ENCODE assay signal across 14 cellular contexts in genomic region chr5:73692166-73692640, GRCh38.
DNase-seq lines count a peak whose midpoint lies in the region; ATAC-seq and TF ChIP-seq lines count a peak whose summit lies in the region.
"Had no signal": no experiment of that assay in that cellular context is flagged by ENCODE, and none has a peak within 500 bp of the region (broad histone marks: within the 10 kb centered on the region; RNA-seq: fewer than 3 reads in every experiment).

No MANE protein-coding gene starts in this region.

- H3K9me3 Mint-ChIP-seq in activated T-cell treated with anti-CD3 and anti-CD28 coated beads, Interleukin-2, amount 50 U/mL, for 24 hours = no peaks in the 10 kb centered on the region
- no peaks in the 10 kb centered on the region for H3K9me3 Mint-ChIP-seq in T-helper 2 cell treated with Interferon-gamma antibody and Interleukin-4, amounts not matched to agents 5 μg/mL and 100 μg/mL, for 36 hours
- H3K9me3 Mint-ChIP-seq: activated naive CD8-positive, alpha-beta T cell treated with anti-CD3 and anti-CD28 coated beads, Interleukin-2, amount 10 ng/mL, durations not matched to agents 7 days and 5 days had no signal

- POLR2A ChIA-PET in RWPE1 (lab: Yijun Ruan, JAX; ENCODE audit: low non-redundant PET) = no interaction called here

- H3K4me1 ChIP-seq in ACC112 (ENCODE audit: control insufficient read depth, insufficient read depth, low read length, unreplicated experiment) = peaks cover 48% of the 10 kb centered on the region
- H3K4me1 ChIP-seq: HAP-1, SJCRH30 had no signal

- H3K4me1 Mint-ChIP-seq in activated T-cell treated with anti-CD3 and anti-CD28 coated beads, Interleukin-2, amount 50 U/mL, for 24 hours (ENCODE audit: low read depth) = peaks cover 28% of the 10 kb centered on the region
- peaks cover 7% of the 10 kb centered on the region for H3K4me1 Mint-ChIP-seq in T-helper 2 cell treated with Interferon-gamma antibody and Interleukin-4, amounts not matched to agents 5 μg/mL and 100 μg/mL, for 36 hours (ENCODE audit: low read depth)

- no peak overlapping the region for H3K27ac Mint-ChIP-seq in activated T-cell treated with anti-CD3 and anti-CD28 coated beads, Interleukin-2, amount 50 U/mL, for 24 hours
- H3K27ac Mint-ChIP-seq in T-helper 2 cell treated with Interferon-gamma antibody and Interleukin-4, amounts not matched to agents 5 μg/mL and 100 μg/mL, for 36 hours = no peak overlapping the region
- H3K27ac Mint-ChIP-seq: activated naive CD8-positive, alpha-beta T cell treated with anti-CD3 and anti-CD28 coated beads, Interleukin-2, amount 10 ng/mL, durations not matched to agents 7 days and 5 days had no signal

- peaks cover 29% of the 10 kb centered on the region for H3K79me2 ChIP-seq in ACC112 (ENCODE audit: control insufficient read depth, insufficient read depth, low read length, unreplicated experiment)

- H3K4me3 Mint-ChIP-seq in activated T-cell treated with anti-CD3 and anti-CD28 coated beads, Interleukin-2, amount 50 U/mL, for 24 hours = no peak overlapping the region
- H3K4me3 Mint-ChIP-seq in T-helper 2 cell treated with Interferon-gamma antibody and Interleukin-4, amounts not matched to agents 5 μg/mL and 100 μg/mL, for 36 hours = no peak overlapping the region
- H3K4me3 Mint-ChIP-seq: activated naive CD8-positive, alpha-beta T cell treated with anti-CD3 and anti-CD28 coated beads, Interleukin-2, amount 10 ng/mL, durations not matched to agents 7 days and 5 days had no signal

- DNase-seq in RWPE1 (ENCODE audit: low spot score) (peak; percentile 77), fibroblast of the aortic adventitia (ENCODE audit: low read depth) (peak; percentile 71), iPS-NIHi7 (ENCODE audit: extremely low spot score) (no peak)
- DNase-seq in stimulated activated naive CD4-positive, alpha-beta T cell treated with Interleukin-2 at 50 U/mL for 16 hours (lab: John Stamatoyannopoulos, UW) = no peak
- no peak for DNase-seq in activated T-cell treated with anti-CD3 and anti-CD28 coated beads, Interleukin-2, amount 50 U/mL, for 24 hours
- no peak for DNase-seq in T-helper 2 cell treated with Interferon-gamma antibody and Interleukin-4, amounts not matched to agents 5 μg/mL and 100 μg/mL, for 36 hours (ENCODE audit: low spot score)
- DNase-seq: activated naive CD8-positive, alpha-beta T cell treated with anti-CD3 and anti-CD28 coated beads, Interleukin-2, amount 10 ng/mL, durations not matched to agents 7 days and 5 days; NCI-H2081; stimulated activated naive CD8-positive, alpha-beta T cell treated with anti-CD3 and anti-CD28 coated beads, Interleukin-15, Interleukin-2, amounts not matched to agents 100 U/mL and 50 U/mL, for 24 hours had no signal

- H3K27ac ChIP-seq in ACC112 (ENCODE audit: low read depth, low read length) (peak overlapping the region; percentile 73), RWPE1 (peak overlapping the region; percentile 56)
- H3K27ac ChIP-seq: C4-2B, SJCRH30 had no signal

- no peaks in the 10 kb centered on the region for H3K27me3 ChIP-seq in ACC112 (ENCODE audit: insufficient read depth, low read length)
- H3K27me3 ChIP-seq: SJCRH30 had no signal

- CTCF ChIA-PET in RWPE1 (lab: Yijun Ruan, JAX) = interaction anchor here (1.1 to 1.2 kb wide), 2 partner anchors 13 to 101 kb away, joined by 3 to 6 read pairs; no protein-coding TSS in a partner anchor

- peak; percentile 38 for ATAC-seq in GM19463 (IDR thresholded peaks at IDR 0.05; ENCODE audit: unreplicated experiment)
- ATAC-seq: stimulated activated naive CD8-positive, alpha-beta T cell treated with anti-CD3 and anti-CD28 coated beads, Interleukin-15, Interleukin-2, amounts not matched to agents 100 U/mL and 50 U/mL, for 24 hours had no signal

- H3K36me3 Mint-ChIP-seq in activated T-cell treated with anti-CD3 and anti-CD28 coated beads, Interleukin-2, amount 50 U/mL, for 24 hours (ENCODE audit: low read depth) = no peaks in the 10 kb centered on the region
- no peaks in the 10 kb centered on the region for H3K36me3 Mint-ChIP-seq in T-helper 2 cell treated with Interferon-gamma antibody and Interleukin-4, amounts not matched to agents 5 μg/mL and 100 μg/mL, for 36 hours (ENCODE audit: low read depth)
- H3K36me3 Mint-ChIP-seq: activated naive CD8-positive, alpha-beta T cell treated with anti-CD3 and anti-CD28 coated beads, Interleukin-2, amount 10 ng/mL, durations not matched to agents 7 days and 5 days had no signal

- H3K4me3 ChIP-seq in ACC112 (ENCODE audit: low read depth, low read length) (peak overlapping the region; percentile 41; the same call in 1 of the 2 replicates), fibroblast of the aortic adventitia (ENCODE audit: low read depth, low read length) (no peak overlapping the region)
- H3K4me3 ChIP-seq: HAP-1, SJCRH30 had no signal

- no peaks in the 10 kb centered on the region for H3K36me3 ChIP-seq in ACC112 (ENCODE audit: insufficient read depth, low read length)
- H3K36me3 ChIP-seq: HAP-1, SJCRH30 had no signal

- TF ChIP-seq CTCF in RWPE1 (conservative IDR thresholded peaks at IDR 0.05; ENCODE audit: low read depth) (no peak), fibroblast of the aortic adventitia (IDR thresholded peaks at IDR 0.05; ENCODE audit: insufficient read depth, low read length) (no peak)

- peaks cover 22% of the 10 kb centered on the region for H3K27me3 Mint-ChIP-seq in activated T-cell treated with anti-CD3 and anti-CD28 coated beads, Interleukin-2, amount 50 U/mL, for 24 hours
- no peaks in the 10 kb centered on the region for H3K27me3 Mint-ChIP-seq in T-helper 2 cell treated with Interferon-gamma antibody and Interleukin-4, amounts not matched to agents 5 μg/mL and 100 μg/mL, for 36 hours (ENCODE audit: low read depth)

- no peak overlapping the region for H2AFZ ChIP-seq in ACC112 (ENCODE audit: low read length, unreplicated experiment)

Comparison
In these comparisons a context has a peak if more than half of its experiments do, and no peak if none do; other contexts are left out.
1. DNase-seq: peak in RWPE1 (single experiment) and fibroblast of the aortic adventitia (single experiment); none in stimulated activated naive CD4-positive, alpha-beta T cell treated with Interleukin-2 at 50 U/mL for 16 hours (single experiment), iPS-NIHi7 (single experiment), activated T-cell treated with anti-CD3 and anti-CD28 coated beads, Interleukin-2, amount 50 U/mL, for 24 hours (single experiment) and T-helper 2 cell treated with Interferon-gamma antibody and Interleukin-4, amounts not matched to agents 5 μg/mL and 100 μg/mL, for 36 hours (single experiment).